Comparison of ENCODE assay signal across 20 cellular contexts in genomic region chr2:78264130-78264529, GRCh38.
"Had no signal": no experiment of that assay in that cellular context is flagged by ENCODE, and none has a peak within 500 bp of the region (broad histone marks: within the 10 kb centered on the region; RNA-seq: fewer than 3 reads in every experiment).

No MANE protein-coding gene starts in this region.

- DNase-seq: KBM-7, NCI-H1092, NCI-H1105 treated with DMSO at 0.1 percent for 48 hours, NCI-H1417 treated with DMSO at 0.1 percent for 48 hours, NCI-H146, NCI-H1694 treated with DMSO at 0.1 percent for 48 hours, NCI-H1930, NCI-H2081, NCI-H2107, NCI-H2171, NCI-H226, NCI-H446, NCI-H510A, NCI-H524 treated with DMSO at 0.1 percent for 48 hours, NCI-H69, NCI-H774, Right ventricle myocardium superior, RPMI8226, SIG-M5, SK-N-SH had no signal
